In the genomic region with DNA sequence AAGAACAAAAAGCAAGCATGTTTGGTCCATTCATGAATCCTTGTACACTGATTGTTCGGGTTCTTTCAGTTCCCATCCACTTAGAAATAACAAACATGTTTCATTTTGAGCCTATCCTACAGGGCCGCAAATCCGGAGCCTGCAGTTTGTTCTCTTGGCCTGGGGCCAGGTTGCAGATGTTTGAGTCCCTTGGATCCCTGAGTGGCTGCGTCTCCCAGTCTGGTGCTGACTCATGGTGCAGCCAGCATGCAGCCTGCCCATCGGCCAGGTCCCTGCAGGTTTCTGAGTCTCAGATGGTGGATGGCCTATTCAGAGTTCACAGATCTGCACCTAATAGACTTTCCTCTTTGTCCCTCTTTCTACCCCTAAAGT, we compare ENCODE assay signal across 8 cellular contexts. TPM values are rescaled to one million over a fixed set of nuclear protein-coding genes. Genes with fewer than 3 reads are reported as not detected.
DNase-seq lines count a peak whose midpoint lies in the region; ATAC-seq and TF ChIP-seq lines count a peak whose summit lies in the region.

No MANE protein-coding gene starts in this region.

- DNase-seq in AG04450 (ENCODE audit: low read depth, low spot score): peak; percentile 74
- DNase-seq in NCI-H1417 treated with DMSO at 0.1 percent for 48 hours (lab: John Stamatoyannopoulos, UW): peak; percentile 50
- peak; percentile 71 for DNase-seq in amniotic stem cell (lab: John Stamatoyannopoulos, UW)
- peak; percentile 41 for DNase-seq in left kidney (ENCODE audit: low read depth, low spot score)
- DNase-seq in hippocampal formation (lab: John Stamatoyannopoulos, UW): no peak
- DNase-seq in HPDE6-E6E7 (ENCODE audit: extremely low spot score): no peak
- DNase-seq in ascending aorta (ENCODE audit: low spot score in 2 of 2): no peak

- intact Hi-C loops in ascending aorta (cut with DNase I): loop anchor here (5.0 to 10.0 kb wide), 6 partner anchors 85 to 1585 kb away; a partner anchor contains a TSS

- H3K36me3 ChIP-seq in ascending aorta: no peaks in the 10 kb centered on the region

- POLR2A ChIA-PET in AG04450 (lab: Yijun Ruan, JAX): no interaction called here

- H3K9me3 ChIP-seq in AG04450 (ENCODE audit: control insufficient read depth, insufficient read depth, low read length) (no peaks in the 10 kb centered on the region; the same call in 1 of the 2 replicates), ascending aorta (no peaks in the 10 kb centered on the region)

- peaks cover 2 to 3% of the 10 kb centered on the region in 2 donors for H3K4me1 ChIP-seq in ascending aorta

- H3K27ac ChIP-seq in AG04450 (ENCODE audit: low read depth, low read length) (peak overlapping the region; percentile 77), ascending aorta (no peak overlapping the region)

- no peaks in the 10 kb centered on the region for H3K27me3 ChIP-seq in AG04450 (ENCODE audit: control insufficient read depth, insufficient read depth, low read length)
- H3K27me3 ChIP-seq in ascending aorta: no peaks in the 10 kb centered on the region

- no peak for ATAC-seq in HG03460 (IDR thresholded peaks at IDR 0.05; ENCODE audit: unreplicated experiment)

- CTCF ChIA-PET in AG04450 (lab: Charles Lee): interaction anchor here (0.7 to 3.5 kb wide), 6 partner anchors 10 to 354 kb away, joined by 3 to 38 read pairs (median 20); no protein-coding TSS in a partner anchor

- no peak for TF ChIP-seq CTCF in AG04450 (IDR thresholded peaks at IDR 0.05; ENCODE audit: low read depth, low read length)
- no peak for TF ChIP-seq CTCF in ascending aorta (IDR thresholded peaks at IDR 0.05)

- H3K4me3 ChIP-seq in AG04450 (ENCODE audit: low read depth, low read length) (no peak overlapping the region), ascending aorta (no peak overlapping the region)

RNA-seq across cellular contexts. Expression of a gene that starts 1.9 kb away (rescaled TPM):
- polyA plus RNA-seq in AG04450 (2011; rRNA removed): 189 and 300 TPM in 2 replicates
- polyA minus RNA-seq in AG04450 (2011; rRNA and poly(A)+ RNA removed): 792 and 915 TPM in 2 replicates
- 577 TPM for total RNA-seq in ascending aorta

Comparison
In these comparisons a context has a peak if more than half of its experiments do, and no peak if none do; other contexts are left out.
1. DNase-seq: peak in AG04450 (single experiment), NCI-H1417 treated with DMSO at 0.1 percent for 48 hours (single experiment), amniotic stem cell (single experiment) and left kidney (single experiment); none in hippocampal formation (0 of 2), HPDE6-E6E7 (single experiment) and ascending aorta (0 of 2).